ENCODE assay signal across 19 cellular contexts in genomic region chr15:35986072-35986666, GRCh38.
A peak's percentile ranks its signal among the peaks of the same experiment; 100 is the strongest.
DNase-seq lines count a peak whose midpoint lies in the region; ATAC-seq and TF ChIP-seq lines count a peak whose summit lies in the region.
"Had no signal": no experiment of that assay in that cellular context is flagged by ENCODE, and none has a peak within 500 bp of the region (broad histone marks: within the 10 kb centered on the region; RNA-seq: fewer than 3 reads in every experiment).

No MANE protein-coding gene starts in this region.

- H3K9me3 ChIP-seq in heart right ventricle = no peaks in the 10 kb centered on the region
- H3K9me3 ChIP-seq: prostate gland had no signal

- ATAC-seq in heart right ventricle (peak; percentile 82 to 98 (median 92)), GM21390 (IDR thresholded peaks at IDR 0.05; ENCODE audit: unreplicated experiment) (no peak), HG03097 (IDR thresholded peaks at IDR 0.05; ENCODE audit: low FRiP score, unreplicated experiment) (no peak)
- ATAC-seq: activated T-helper 17 cell treated with anti-CD3 and anti-CD28 coated beads, Interleukin-2, amount 50 U/mL, for 72 hours; HCT116; naive thymus-derived CD4-positive, alpha-beta T cell; stimulated activated naive CD8-positive, alpha-beta T cell treated with anti-CD3 and anti-CD28 coated beads, Interleukin-15, amount 100 ng/mL, for 72 hours had no signal

- 20 to 27% methylated on average over 6 of the region's 6 CpGs for WGBS in heart right ventricle, 2 donors

- peaks cover 0 to 36% (median 23%) of the 10 kb centered on the region in 9 donors for H3K4me1 ChIP-seq in heart right ventricle
- H3K4me1 ChIP-seq: prostate gland had no signal

- TF ChIP-seq CTCF in heart right ventricle (IDR thresholded peaks at IDR 0.05) = no peak

- H3K27ac ChIP-seq in heart right ventricle = peak overlapping the region in 3 of 10 donors; percentile 1 to 42 (median 21)
- H3K27ac ChIP-seq: prostate gland had no signal

- DNase-seq in D341Med (ENCODE audit: low spot score) = peak; percentile 30
- DNase-seq in amniotic epithelial cell (ENCODE audit: low read depth) = peak; percentile 41
- peak; percentile 57 to 83 for DNase-seq in heart right ventricle
- peak; percentile 72 for DNase-seq in posterior vena cava (ENCODE audit: low spot score)
- no peak for DNase-seq in C1 segment of cervical spinal cord (lab: John Stamatoyannopoulos, UW)
- no peak for DNase-seq in activated CD4-positive, CD25-positive, alpha-beta regulatory T cell (lab: John Stamatoyannopoulos, UW)
- DNase-seq: activated B cell treated with CpG ODN at 0.5 μM for 24 hours; CD4-positive, alpha-beta T cell; central memory CD4-positive, alpha-beta T cell; DMS79 treated with DMSO at 0.1 percent for 48 hours; naive thymus-derived CD4-positive, alpha-beta T cell; NCI-H1436 treated with DMSO at 0.1 percent for 48 hours; stimulated activated naive CD8-positive, alpha-beta T cell treated with anti-CD3 and anti-CD28 coated beads, Interleukin-15, amount 100 ng/mL, for 72 hours had no signal

- intact Hi-C loops in heart right ventricle (cut with DNase I) (loop anchor here in 1 of 10 donors (5.0 kb wide), 1 partner anchor 319 kb away; no protein-coding TSS in a partner anchor), posterior vena cava (cut with DNase I) (no loop called here)

- H3K36me3 ChIP-seq in heart right ventricle = no peaks in the 10 kb centered on the region
- H3K36me3 ChIP-seq: prostate gland had no signal

- H3K4me3 ChIP-seq in heart right ventricle = no peak overlapping the region
- H3K4me3 ChIP-seq: lung, prostate gland had no signal

- no peaks in the 10 kb centered on the region for H3K27me3 ChIP-seq in heart right ventricle

Comparison
In these comparisons a context has a peak if more than half of its experiments do, and no peak if none do; other contexts are left out.
1. DNase-seq: peak in D341Med (single experiment), amniotic epithelial cell (single experiment), heart right ventricle (2 of 2) and posterior vena cava (single experiment); none in C1 segment of cervical spinal cord (0 of 14) and activated CD4-positive, CD25-positive, alpha-beta regulatory T cell (0 of 4).
2. ATAC-seq: peak in heart right ventricle (8 of 8); none in GM21390 (single experiment) and HG03097 (single experiment).